ENCODE assay signal across 1 cellular context in genomic region chr5:159341145-159341544, GRCh38.
TF ChIP-seq lines count a peak whose summit lies in the region.

No MANE protein-coding gene starts in this region.

TF ChIP-seq in IMR-90, 13 proteins besides CTCF, POLR2A, EP300 and RAD21 (continued from another document):
- TF ChIP-seq CHD1 (IDR thresholded peaks at IDR 0.05; ENCODE audit: low read depth, low read length): no peak
- no peak for TF ChIP-seq MAZ (IDR thresholded peaks at IDR 0.05; ENCODE audit: borderline replicate concordance, low read depth, low read length)
- TF ChIP-seq SMC3 (IDR thresholded peaks at IDR 0.05; ENCODE audit: low read depth, low read length): no peak
- TF ChIP-seq BHLHE40 (IDR thresholded peaks at IDR 0.05; ENCODE audit: low read depth, low read length): no peak
- no peak for TF ChIP-seq ELK1 (IDR thresholded peaks at IDR 0.05; ENCODE audit: borderline replicate concordance, low read depth, low read length)
- no peak for TF ChIP-seq RFX5 (IDR thresholded peaks at IDR 0.05; ENCODE audit: low read depth, low read length)
- no peak for TF ChIP-seq NFE2L2 (IDR thresholded peaks at IDR 0.05; ENCODE audit: low read depth, low read length)
- TF ChIP-seq MXI1 (IDR thresholded peaks at IDR 0.05; ENCODE audit: borderline replicate concordance, low read depth, low read length): no peak
- no peak for TF ChIP-seq FOS (IDR thresholded peaks at IDR 0.05; ENCODE audit: low read depth, low read length)
- no peak for TF ChIP-seq MAFK (IDR thresholded peaks at IDR 0.05; ENCODE audit: low read depth, low read length)
- no peak for TF ChIP-seq RCOR1 (IDR thresholded peaks at IDR 0.05; ENCODE audit: insufficient replicate concordance, low read length)
